ENCODE assay signal across 29 cellular contexts in genomic region chr7:76129836-76130235, GRCh38.
"Had no signal": no experiment of that assay in that cellular context is flagged by ENCODE, and none has a peak within 500 bp of the region (broad histone marks: within the 10 kb centered on the region; RNA-seq: fewer than 3 reads in every experiment).

No MANE protein-coding gene starts in this region.

- DNase-seq: activated CD4-positive, alpha-beta T cell treated with anti-CD3 and anti-CD28 coated beads for 1 hour; activated CD4-positive, alpha-beta T cell treated with anti-CD3 and anti-CD28 coated beads for 4 hours; activated CD4-positive, alpha-beta T cell treated with anti-CD3 and anti-CD28 coated beads, Interleukin-2, amount 50 U/mL, for 4 hours; activated CD8-positive, alpha-beta memory T cell treated with anti-CD3 and anti-CD28 coated beads, Interleukin-2, amount 50 U/mL, for 48 hours; activated gamma-delta T cell; activated naive CD4-positive, alpha-beta T cell; activated naive CD4-positive, alpha-beta T cell treated with anti-CD3 and anti-CD28 coated beads, Interleukin-2, amount 50 U/mL, for 16 hours; activated naive CD8-positive, alpha-beta T cell treated with anti-CD3 and anti-CD28 coated beads for 36 hours; activated naive CD8-positive, alpha-beta T cell treated with anti-CD3 and anti-CD28 coated beads, Interleukin-2, amount 50 U/mL, for 24 hours; activated T-cell treated with anti-CD3 and anti-CD28 coated beads for 4 hours; activated T-cell treated with anti-CD3 and anti-CD28 coated beads, Interleukin-2, amount 50 U/mL, for 24 hours; activated T-cell treated with anti-CD3 and anti-CD28 coated beads, Interleukin-2, amount 50 U/mL, for 72 hours; central memory CD4-positive, alpha-beta T cell; cerebellar nuclear complex; colonic mucosa; effector CD8-positive, alpha-beta T cell; esophagus squamous epithelium; T-helper 17 cell; T1000 had no signal

- H3K36me3 ChIP-seq: adrenal gland, ascending aorta, breast epithelium, cardiac muscle cell, colonic mucosa, esophagus squamous epithelium had no signal

- H3K36me3 Mint-ChIP-seq: activated naive CD8-positive, alpha-beta T cell treated with anti-CD3 and anti-CD28 coated beads for 36 hours; brain; WTC11 had no signal

- H3K9me3 Mint-ChIP-seq: activated CD4-positive, alpha-beta memory T cell treated with anti-CD3 and anti-CD28 coated beads, Interleukin-2, amount 10 ng/mL, durations not matched to agents 7 days and 5 days; activated CD4-positive, alpha-beta T cell treated with anti-CD3 and anti-CD28 coated beads, Interleukin-2, amount 10 ng/mL, durations not matched to agents 7 days and 5 days; activated naive CD8-positive, alpha-beta T cell treated with anti-CD3 and anti-CD28 coated beads for 36 hours; activated naive CD8-positive, alpha-beta T cell treated with anti-CD3 and anti-CD28 coated beads, Interleukin-2, amount 50 U/mL, for 24 hours; activated T-cell treated with anti-CD3 and anti-CD28 coated beads, Interleukin-2, amount 50 U/mL, for 24 hours; activated T-cell treated with anti-CD3 and anti-CD28 coated beads, Interleukin-2, amount 50 U/mL, for 72 hours; brain; T-helper 2 cell treated with Interferon-gamma antibody and Interleukin-4, amounts not matched to agents 5 μg/mL and 100 μg/mL, for 36 hours; WTC11 had no signal

- H3K4me3 ChIP-seq: adrenal gland, ascending aorta, breast epithelium, cardiac muscle cell, colonic mucosa, esophagus squamous epithelium had no signal

- H3K27me3 ChIP-seq: adrenal gland, ascending aorta, breast epithelium, cardiac muscle cell, colonic mucosa had no signal

- H3K27me3 Mint-ChIP-seq: activated CD4-positive, alpha-beta T cell treated with anti-CD3 and anti-CD28 coated beads, Interleukin-2, amount 10 ng/mL, durations not matched to agents 7 days and 5 days; activated naive CD8-positive, alpha-beta T cell treated with anti-CD3 and anti-CD28 coated beads, Interleukin-2, amount 50 U/mL, for 24 hours; activated T-cell treated with anti-CD3 and anti-CD28 coated beads, Interleukin-2, amount 50 U/mL, for 24 hours had no signal

- H3K27ac ChIP-seq: adrenal gland, ascending aorta, breast epithelium, cardiac muscle cell, colonic mucosa, epithelial cell of prostate, esophagus squamous epithelium had no signal

- H3K9me3 ChIP-seq: adrenal gland, ascending aorta, breast epithelium, colonic mucosa, esophagus squamous epithelium had no signal

- H3K4me1 Mint-ChIP-seq: WTC11 had no signal

- H3K27ac Mint-ChIP-seq: activated CD4-positive, alpha-beta memory T cell treated with anti-CD3 and anti-CD28 coated beads, Interleukin-2, amount 10 ng/mL, durations not matched to agents 7 days and 5 days; activated CD4-positive, alpha-beta T cell treated with anti-CD3 and anti-CD28 coated beads, Interleukin-2, amount 10 ng/mL, durations not matched to agents 7 days and 5 days; activated naive CD8-positive, alpha-beta T cell treated with anti-CD3 and anti-CD28 coated beads for 36 hours; activated naive CD8-positive, alpha-beta T cell treated with anti-CD3 and anti-CD28 coated beads, Interleukin-2, amount 50 U/mL, for 24 hours; activated T-cell treated with anti-CD3 and anti-CD28 coated beads, Interleukin-2, amount 50 U/mL, for 24 hours; activated T-cell treated with anti-CD3 and anti-CD28 coated beads, Interleukin-2, amount 50 U/mL, for 72 hours; T-helper 17 cell; WTC11 had no signal

- H3K4me3 Mint-ChIP-seq: activated CD4-positive, alpha-beta memory T cell treated with anti-CD3 and anti-CD28 coated beads, Interleukin-2, amount 10 ng/mL, durations not matched to agents 7 days and 5 days; activated CD4-positive, alpha-beta T cell treated with anti-CD3 and anti-CD28 coated beads, Interleukin-2, amount 10 ng/mL, durations not matched to agents 7 days and 5 days; activated naive CD8-positive, alpha-beta T cell treated with anti-CD3 and anti-CD28 coated beads for 36 hours; activated naive CD8-positive, alpha-beta T cell treated with anti-CD3 and anti-CD28 coated beads, Interleukin-2, amount 50 U/mL, for 24 hours; activated T-cell treated with anti-CD3 and anti-CD28 coated beads, Interleukin-2, amount 50 U/mL, for 24 hours; activated T-cell treated with anti-CD3 and anti-CD28 coated beads, Interleukin-2, amount 50 U/mL, for 72 hours; brain; T-helper 17 cell; T-helper 2 cell treated with Interferon-gamma antibody and Interleukin-4, amounts not matched to agents 5 μg/mL and 100 μg/mL, for 36 hours; WTC11 had no signal

- ATAC-seq: T-helper 17 cell had no signal

- H3K4me1 ChIP-seq: adrenal gland, ascending aorta, breast epithelium, colonic mucosa, esophagus squamous epithelium had no signal
